15 cellular contexts compared by ENCODE assay signal in genomic region chr2:218870984-218871344, GRCh38. TPM values are rescaled to one million over a fixed set of nuclear protein-coding genes. Genes with fewer than 3 reads are reported as not detected.
DNase-seq lines count a peak whose midpoint lies in the region; ATAC-seq and TF ChIP-seq lines count a peak whose summit lies in the region.
"Had no signal": no experiment of that assay in that cellular context is flagged by ENCODE, and none has a peak within 500 bp of the region (broad histone marks: within the 10 kb centered on the region; RNA-seq: fewer than 3 reads in every experiment).

No MANE protein-coding gene starts in this region.

- H3K27ac ChIP-seq in CD8-positive, alpha-beta T cell (ENCODE audit: low read depth, low read length): no peak overlapping the region
- H3K27ac ChIP-seq in HL-60 (replicated peaks) (peak overlapping the region; percentile 52), parathyroid adenoma (no peak overlapping the region)
- H3K27ac ChIP-seq: gastroesophageal sphincter had no signal

- H3K4me1 Mint-ChIP-seq in CD8-positive, alpha-beta T cell (ENCODE audit: low read depth): peaks cover 21% of the 10 kb centered on the region
- H3K4me1 Mint-ChIP-seq in activated naive CD8-positive, alpha-beta T cell treated with anti-CD3 and anti-CD28 coated beads, Interleukin-2, amount 10 ng/mL, durations not matched to agents 7 days and 5 days: peaks cover 8% of the 10 kb centered on the region

- H3K9me3 ChIP-seq in CD8-positive, alpha-beta T cell (ENCODE audit: low read length): no peaks in the 10 kb centered on the region
- H3K9me3 ChIP-seq in parathyroid adenoma (ENCODE audit: control insufficient read depth, low read length): no peaks in the 10 kb centered on the region
- H3K9me3 ChIP-seq: gastroesophageal sphincter, SK-N-SH had no signal

- peaks cover 55% of the 10 kb centered on the region for H3K27me3 Mint-ChIP-seq in CD8-positive, alpha-beta T cell (ENCODE audit: low read depth)
- H3K27me3 Mint-ChIP-seq in activated naive CD8-positive, alpha-beta T cell treated with anti-CD3 and anti-CD28 coated beads, Interleukin-2, amount 10 ng/mL, durations not matched to agents 7 days and 5 days: peaks cover 74% of the 10 kb centered on the region

- DNase-seq in CD8-positive, alpha-beta T cell: no peak
- DNase-seq in HL-60 (ENCODE audit: low read depth in 1 of 2, low spot score in 1 of 2) (peak; percentile 83 to 85), activated gamma-delta T cell treated with Interleukin-2 at 50 U/mL for 16 hours (no peak), KG1 (lab: John Stamatoyannopoulos, UW) (no peak), D341Med (ENCODE audit: low spot score) (no peak), posterior vena cava (ENCODE audit: low spot score) (no peak)
- DNase-seq in activated naive CD8-positive, alpha-beta T cell treated with anti-CD3 and anti-CD28 coated beads, Interleukin-2, amount 10 ng/mL, durations not matched to agents 7 days and 5 days: no peak
- DNase-seq: KBM-7, NCI-H446 treated with DMSO at 0.1 percent for 48 hours, retina, SK-N-SH had no signal

- POLR2A ChIA-PET in CD8-positive, alpha-beta T cell (lab: Charles Lee): interaction anchor here (0.7 to 19.8 kb wide), 2 partner anchors 16 to 24 kb away, joined by 3 to 272 read pairs; no protein-coding TSS in a partner anchor
- POLR2A ChIA-PET in activated naive CD8-positive, alpha-beta T cell treated with anti-CD3 and anti-CD28 coated beads, Interleukin-2, amount 10 ng/mL, durations not matched to agents 7 days and 5 days (lab: Charles Lee): no interaction called here

- ATAC-seq in CD8-positive, alpha-beta T cell: peak; percentile 10
- no peak for ATAC-seq in activated naive CD8-positive, alpha-beta T cell treated with anti-CD3 and anti-CD28 coated beads, Interleukin-2, amount 10 ng/mL, durations not matched to agents 7 days and 5 days (ENCODE audit: low read depth)
- ATAC-seq: gastroesophageal sphincter, left lobe of liver had no signal

- H3K4me3 ChIP-seq in CD8-positive, alpha-beta T cell (ENCODE audit: low read depth, low read length): peak overlapping the region; percentile 57
- peak overlapping the region; percentile 67 for H3K4me3 ChIP-seq in HL-60 (replicated peaks; ENCODE audit: insufficient read depth, low read length)
- H3K4me3 ChIP-seq in parathyroid adenoma (ENCODE audit: low read depth, low read length): no peak overlapping the region

- H3K79me2 ChIP-seq in parathyroid adenoma: no peaks in the 10 kb centered on the region

- H2AFZ ChIP-seq in parathyroid adenoma: peak overlapping the region; percentile 56

- no peak overlapping the region for H3K9ac ChIP-seq in parathyroid adenoma
- H3K9ac ChIP-seq: SK-N-SH had no signal

- no peak for TF ChIP-seq CTCF in CD8-positive, alpha-beta T cell (IDR thresholded peaks at IDR 0.05)
- TF ChIP-seq CTCF in HL-60 (IDR thresholded peaks at IDR 0.05; ENCODE audit: insufficient read depth, low read length) (no peak), parathyroid adenoma (IDR thresholded peaks at IDR 0.05) (no peak)

- peak overlapping the region; percentile 68 for H3K4me3 Mint-ChIP-seq in CD8-positive, alpha-beta T cell
- H3K4me3 Mint-ChIP-seq in activated naive CD8-positive, alpha-beta T cell treated with anti-CD3 and anti-CD28 coated beads, Interleukin-2, amount 10 ng/mL, durations not matched to agents 7 days and 5 days: peak overlapping the region; percentile 20

- CTCF ChIA-PET in CD8-positive, alpha-beta T cell (lab: Charles Lee): interaction anchor here (2.0 to 22.2 kb wide), 4 partner anchors 11 to 109 kb away, joined by 4 to 1148 read pairs (median 6); partner anchors contain the start of gene WNT6

- intact Hi-C loops in CD8-positive, alpha-beta T cell (cut with DNase I, micrococcal nuclease): loop anchor here in 1 of 2 experiments (10.0 kb wide), 1 partner anchor 114 kb away; the partner anchor contains the start of gene FEV
- intact Hi-C loops in posterior vena cava (cut with DNase I): no loop called here

- H3K9me3 Mint-ChIP-seq in CD8-positive, alpha-beta T cell: no peaks in the 10 kb centered on the region
- H3K9me3 Mint-ChIP-seq in activated naive CD8-positive, alpha-beta T cell treated with anti-CD3 and anti-CD28 coated beads, Interleukin-2, amount 10 ng/mL, durations not matched to agents 7 days and 5 days: no peaks in the 10 kb centered on the region

- H3K36me3 Mint-ChIP-seq in CD8-positive, alpha-beta T cell: no peaks in the 10 kb centered on the region
- no peaks in the 10 kb centered on the region for H3K36me3 Mint-ChIP-seq in activated naive CD8-positive, alpha-beta T cell treated with anti-CD3 and anti-CD28 coated beads, Interleukin-2, amount 10 ng/mL, durations not matched to agents 7 days and 5 days

- H3K36me3 ChIP-seq in CD8-positive, alpha-beta T cell (ENCODE audit: insufficient read depth, low read length): no peaks in the 10 kb centered on the region
- no peaks in the 10 kb centered on the region for H3K36me3 ChIP-seq in parathyroid adenoma (ENCODE audit: control insufficient read depth, insufficient read depth, low read length)
- H3K36me3 ChIP-seq: gastroesophageal sphincter had no signal

- H3K27me3 ChIP-seq in CD8-positive, alpha-beta T cell (ENCODE audit: insufficient read depth, low read length): peaks cover 16% of the 10 kb centered on the region
- H3K27me3 ChIP-seq in HL-60 (ENCODE audit: insufficient read depth, poor library complexity, severe bottlenecking) (no peaks in the 10 kb centered on the region), parathyroid adenoma (ENCODE audit: control insufficient read depth, insufficient read depth, low read length) (no peaks in the 10 kb centered on the region)

- peak overlapping the region; percentile 36 for H3K4me2 ChIP-seq in parathyroid adenoma (ENCODE audit: low read length)
- H3K4me2 ChIP-seq: SK-N-SH had no signal

- peaks cover 30% of the 10 kb centered on the region for H3K4me1 ChIP-seq in CD8-positive, alpha-beta T cell (ENCODE audit: insufficient read depth, low read length)
- H3K4me1 ChIP-seq in parathyroid adenoma: peaks cover 9% of the 10 kb centered on the region

- no peak overlapping the region for H3K27ac Mint-ChIP-seq in CD8-positive, alpha-beta T cell
- H3K27ac Mint-ChIP-seq in activated naive CD8-positive, alpha-beta T cell treated with anti-CD3 and anti-CD28 coated beads, Interleukin-2, amount 10 ng/mL, durations not matched to agents 7 days and 5 days: no peak overlapping the region

RNA-seq across cellular contexts. Expression of gene WNT10A, which starts 9.7 kb away (rescaled TPM):
- 1 to 10 TPM; 4.9 to 6.6 TPM for total RNA-seq in CD8-positive, alpha-beta T cell
- total RNA-seq in activated naive CD8-positive, alpha-beta T cell treated with anti-CD3 and anti-CD28 coated beads, Interleukin-2, amount 10 ng/mL, durations not matched to agents 7 days and 5 days: 1 to 10 TPM; 1.9 to 2.5 TPM
- total RNA-seq in posterior vena cava: not detected
- total RNA-seq: gastroesophageal sphincter, left lobe of liver had no signal

RNA-seq across cellular contexts. Expression of gene WNT6, which starts 11.4 kb away (rescaled TPM):
- not detected for total RNA-seq in CD8-positive, alpha-beta T cell
- not detected for total RNA-seq in activated naive CD8-positive, alpha-beta T cell treated with anti-CD3 and anti-CD28 coated beads, Interleukin-2, amount 10 ng/mL, durations not matched to agents 7 days and 5 days
- under 1 TPM; 0.23 to 0.24 TPM for total RNA-seq in posterior vena cava
- total RNA-seq: bronchial epithelial cell had no signal

RNA-seq across cellular contexts. Expression of gene PRKAG3, which starts 39.4 kb away (rescaled TPM):
- total RNA-seq in CD8-positive, alpha-beta T cell: not detected
- not detected for total RNA-seq in activated naive CD8-positive, alpha-beta T cell treated with anti-CD3 and anti-CD28 coated beads, Interleukin-2, amount 10 ng/mL, durations not matched to agents 7 days and 5 days
- under 1 TPM in 1 of 2 donors, not detected in 1; 0.23 TPM for total RNA-seq in posterior vena cava
- total RNA-seq: bronchial epithelial cell, gastroesophageal sphincter, left lobe of liver had no signal

Comparison
In these comparisons a context has a peak if more than half of its experiments do, and no peak if none do; other contexts are left out.
1. DNase-seq: peak in HL-60 (2 of 2); none in CD8-positive, alpha-beta T cell (0 of 7), activated naive CD8-positive, alpha-beta T cell treated with anti-CD3 and anti-CD28 coated beads, Interleukin-2, amount 10 ng/mL, durations not matched to agents 7 days and 5 days (single experiment), activated gamma-delta T cell treated with Interleukin-2 at 50 U/mL for 16 hours (single experiment), KG1 (single experiment), D341Med (single experiment) and posterior vena cava (single experiment).